In genomic region chr1:160795951-160796383, GRCh38 we compare ENCODE assay signal across 9 cellular contexts. TPM values are rescaled to one million over a fixed set of nuclear protein-coding genes. Genes with fewer than 3 reads are reported as not detected.
DNase-seq lines count a peak whose midpoint lies in the region; ATAC-seq and TF ChIP-seq lines count a peak whose summit lies in the region.
"Had no signal": no experiment of that assay in that cellular context is flagged by ENCODE, and none has a peak within 500 bp of the region (broad histone marks: within the 10 kb centered on the region; RNA-seq: fewer than 3 reads in every experiment).

A gene with protein sequence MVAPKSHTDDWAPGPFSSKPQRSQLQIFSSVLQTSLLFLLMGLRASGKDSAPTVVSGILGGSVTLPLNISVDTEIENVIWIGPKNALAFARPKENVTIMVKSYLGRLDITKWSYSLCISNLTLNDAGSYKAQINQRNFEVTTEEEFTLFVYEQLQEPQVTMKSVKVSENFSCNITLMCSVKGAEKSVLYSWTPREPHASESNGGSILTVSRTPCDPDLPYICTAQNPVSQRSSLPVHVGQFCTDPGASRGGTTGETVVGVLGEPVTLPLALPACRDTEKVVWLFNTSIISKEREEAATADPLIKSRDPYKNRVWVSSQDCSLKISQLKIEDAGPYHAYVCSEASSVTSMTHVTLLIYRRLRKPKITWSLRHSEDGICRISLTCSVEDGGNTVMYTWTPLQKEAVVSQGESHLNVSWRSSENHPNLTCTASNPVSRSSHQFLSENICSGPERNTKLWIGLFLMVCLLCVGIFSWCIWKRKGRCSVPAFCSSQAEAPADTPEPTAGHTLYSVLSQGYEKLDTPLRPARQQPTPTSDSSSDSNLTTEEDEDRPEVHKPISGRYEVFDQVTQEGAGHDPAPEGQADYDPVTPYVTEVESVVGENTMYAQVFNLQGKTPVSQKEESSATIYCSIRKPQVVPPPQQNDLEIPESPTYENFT (plus strand): TSS chr1:160796174. CDS start chr1:160796188, 14 bp downstream.

- H3K27me3 ChIP-seq in CD8-positive, alpha-beta T cell (ENCODE audit: insufficient read depth, low read length), result no peaks in the 10 kb centered on the region
- no peaks in the 10 kb centered on the region for H3K27me3 ChIP-seq in smooth muscle cell (ENCODE audit: low read depth)

- no peaks in the 10 kb centered on the region for H3K9me3 ChIP-seq in CD8-positive, alpha-beta T cell (ENCODE audit: low read length)
- H3K9me3 ChIP-seq in smooth muscle cell (replicated peaks; ENCODE audit: low read depth), result no peaks in the 10 kb centered on the region

- no peaks in the 10 kb centered on the region for H4K20me1 ChIP-seq in smooth muscle cell (ENCODE audit: low read depth)

- no peaks in the 10 kb centered on the region for H3K27me3 Mint-ChIP-seq in CD8-positive, alpha-beta T cell (ENCODE audit: low read depth)

- TF ChIP-seq CTCF in CD8-positive, alpha-beta T cell (IDR thresholded peaks at IDR 0.05), result no peak
- TF ChIP-seq CTCF in smooth muscle cell (IDR thresholded peaks at IDR 0.05; ENCODE audit: borderline replicate concordance, insufficient read depth, poor library complexity, severe bottlenecking), result no peak

- H3K4me1 ChIP-seq in CD8-positive, alpha-beta T cell (ENCODE audit: insufficient read depth, low read length), result peaks cover 30% of the 10 kb centered on the region
- no peaks in the 10 kb centered on the region for H3K4me1 ChIP-seq in smooth muscle cell (ENCODE audit: low read depth)

- POLR2A ChIA-PET in CD8-positive, alpha-beta T cell (lab: Charles Lee), result interaction anchor here (0.7 to 3.3 kb wide), 14 partner anchors 11 to 250 kb away, joined by 3 to 18 read pairs (median 4); partner anchors contain the start of genes SLAMF7 and USF1

- H3K36me3 Mint-ChIP-seq in CD8-positive, alpha-beta T cell, result peaks cover 37% of the 10 kb centered on the region

- H3K4me1 Mint-ChIP-seq in CD8-positive, alpha-beta T cell (ENCODE audit: low read depth), result peaks cover 54% of the 10 kb centered on the region

- H3K9me3 Mint-ChIP-seq in CD8-positive, alpha-beta T cell, result no peaks in the 10 kb centered on the region

- DNase-seq in CD8-positive, alpha-beta T cell, result peak; percentile 65 to 94 (median 77)
- DNase-seq in Kasumi-1 (lab: John Stamatoyannopoulos, UW) (peak; percentile 91), activated T-helper 1 cell treated with Interleukin-2 at 50 U/mL for 16 hours (ENCODE audit: low read depth) (peak; percentile 62), smooth muscle cell (lab: John Stamatoyannopoulos, UW; ENCODE audit: unreplicated experiment) (no peak), SHP77 (lab: John Stamatoyannopoulos, UW) (no peak), NCI-H128 (lab: John Stamatoyannopoulos, UW; ENCODE audit: unreplicated experiment) (no peak)
- peak; percentile 52 to 56 for DNase-seq in stimulated activated CD4-positive, alpha-beta T cell treated with anti-CD3 and anti-CD28 coated beads, Interleukin-15, amount 100 ng/mL, for 1 hour (ENCODE audit: low read depth in 1 of 2, low spot score in 1 of 2)

- peak; percentile 90 for ATAC-seq in CD8-positive, alpha-beta T cell
- ATAC-seq in GM21515 (IDR thresholded peaks at IDR 0.05; ENCODE audit: unreplicated experiment), result peak; percentile 77

- no peak within 1 kb of the TSS for H2AFZ ChIP-seq in smooth muscle cell (ENCODE audit: low read depth)

- peaks cover 4% of the 10 kb centered on the region for H3K36me3 ChIP-seq in CD8-positive, alpha-beta T cell (ENCODE audit: insufficient read depth, low read length)
- H3K36me3 ChIP-seq in smooth muscle cell (ENCODE audit: low read depth), result no peaks in the 10 kb centered on the region

- CTCF ChIA-PET in CD8-positive, alpha-beta T cell (lab: Charles Lee), result interaction anchor here (0.6 to 9.8 kb wide), 14 partner anchors 13 to 115 kb away, joined by 3 to 69 read pairs (median 6); partner anchors contain the start of gene CD48

- peak within 1 kb of the TSS; percentile 75 for H3K27ac ChIP-seq in CD8-positive, alpha-beta T cell (ENCODE audit: low read depth, low read length)
- H3K27ac ChIP-seq in smooth muscle cell (ENCODE audit: low read depth), result no peak within 1 kb of the TSS

- H3K79me2 ChIP-seq in smooth muscle cell (ENCODE audit: low read depth), result no peaks in the 10 kb centered on the region

- WGBS in smooth muscle cell (ENCODE audit: low lambda C conversion rate), result 95% methylated on average over 4 of the region's 4 CpGs

- peak within 1 kb of the TSS; percentile 97 for H3K4me3 Mint-ChIP-seq in CD8-positive, alpha-beta T cell

- H3K4me3 ChIP-seq in CD8-positive, alpha-beta T cell (ENCODE audit: low read depth, low read length), result peak within 1 kb of the TSS; percentile 74
- no peak within 1 kb of the TSS for H3K4me3 ChIP-seq in smooth muscle cell

- no peaks in the 10 kb centered on the region for H3F3A ChIP-seq in smooth muscle cell (ENCODE audit: low read depth)

- peak within 1 kb of the TSS; percentile 99 for H3K27ac Mint-ChIP-seq in CD8-positive, alpha-beta T cell

- H3K9ac ChIP-seq in smooth muscle cell (ENCODE audit: low read depth), result no peak within 1 kb of the TSS

- no peak within 1 kb of the TSS for H3K4me2 ChIP-seq in smooth muscle cell

- intact Hi-C loops in CD8-positive, alpha-beta T cell (cut with DNase I, micrococcal nuclease), result loop anchor here (1.0 to 5.0 kb wide), 4 partner anchors 34 to 157 kb away; no protein-coding TSS in a partner anchor

RNA-seq across cellular contexts. Expression of the gene that starts here (rescaled TPM):
- total RNA-seq in CD8-positive, alpha-beta T cell, result 100 to 1,000 TPM; 103 to 104 TPM
- total RNA-seq in smooth muscle cell, result not detected in 2 replicates
- not detected in 2 replicates for polyA plus RNA-seq in smooth muscle cell
- total RNA-seq: temporal lobe had no signal

Comparison
In these comparisons a context has a peak if more than half of its experiments do, and no peak if none do; other contexts are left out.
1. RNA of the gene that starts here (total RNA-seq): 103 to 104 TPM in CD8-positive, alpha-beta T cell; not detected in smooth muscle cell; every median in the first group is over 100 times any median in the second.
2. DNase-seq: peak in CD8-positive, alpha-beta T cell (7 of 7), Kasumi-1 (2 of 2), activated T-helper 1 cell treated with Interleukin-2 at 50 U/mL for 16 hours (single experiment) and stimulated activated CD4-positive, alpha-beta T cell treated with anti-CD3 and anti-CD28 coated beads, Interleukin-15, amount 100 ng/mL, for 1 hour (2 of 2); none in smooth muscle cell (single experiment), SHP77 (0 of 2) and NCI-H128 (single experiment).